9 cellular contexts compared by ENCODE assay signal in genomic region chr17:70767102-70767701, GRCh38.
A peak's percentile ranks its signal among the peaks of the same experiment; 100 is the strongest.
DNase-seq lines count a peak whose midpoint lies in the region; ATAC-seq and TF ChIP-seq lines count a peak whose summit lies in the region.
"Had no signal": no experiment of that assay in that cellular context is flagged by ENCODE, and none has a peak within 500 bp of the region (broad histone marks: within the 10 kb centered on the region; RNA-seq: fewer than 3 reads in every experiment).

No MANE protein-coding gene starts in this region.

- WGBS in neuronal stem cell (ENCODE audit: extremely low coverage in 2 of 2, insufficient read length in 2 of 2, insufficient replicate concordance in 1 of 2), 2 donors: no CpG with 5 or more reads among the region's 2 CpGs

- H2BK120ac ChIP-seq in neuronal stem cell (ENCODE audit: low read depth, low read length): no peak overlapping the region

- no peak overlapping the region for H2BK5ac ChIP-seq in neuronal stem cell (ENCODE audit: low read length)

- no peak overlapping the region for H4K8ac ChIP-seq in neuronal stem cell (ENCODE audit: low read depth, low read length)

- H3K4me1 Mint-ChIP-seq in activated CD4-positive, alpha-beta T cell treated with anti-CD3 and anti-CD28 coated beads, Interleukin-2, amount 10 ng/mL, durations not matched to agents 7 days and 5 days: no peaks in the 10 kb centered on the region
- H3K4me1 Mint-ChIP-seq: activated naive CD4-positive, alpha-beta T cell treated with anti-CD3 and anti-CD28 coated beads, Interleukin-2, amount 50 U/mL, for 24 hours had no signal

- TF ChIP-seq CTCF in cardiac muscle cell (IDR thresholded peaks at IDR 0.05; ENCODE audit: low read depth, low read length): peak; percentile 72
- TF ChIP-seq CTCF in dorsolateral prefrontal cortex (IDR thresholded peaks at IDR 0.05 in 54 of 56, conservative IDR thresholded peaks at IDR 0.05 in 2 of 56; ENCODE audit: low read depth in 1 of 56, partially characterized antibody in 56 of 56): peak; percentile 64 to 90 (median 83)

- H3K4ac ChIP-seq in neuronal stem cell (ENCODE audit: low read length): no peak overlapping the region

- H3K9ac ChIP-seq in neuronal stem cell (ENCODE audit: low read depth, low read length, poor library complexity): no peak overlapping the region

- H3K9me3 Mint-ChIP-seq in activated CD4-positive, alpha-beta T cell treated with anti-CD3 and anti-CD28 coated beads, Interleukin-2, amount 10 ng/mL, durations not matched to agents 7 days and 5 days: no peaks in the 10 kb centered on the region
- H3K9me3 Mint-ChIP-seq: activated naive CD4-positive, alpha-beta T cell treated with anti-CD3 and anti-CD28 coated beads, Interleukin-2, amount 50 U/mL, for 24 hours had no signal

- no peaks in the 10 kb centered on the region for H3K27me3 ChIP-seq in cardiac muscle cell
- no peaks in the 10 kb centered on the region for H3K27me3 ChIP-seq in dorsolateral prefrontal cortex
- no peaks in the 10 kb centered on the region for H3K27me3 ChIP-seq in neuronal stem cell (ENCODE audit: control insufficient read depth in 3 of 3, insufficient read depth in 3 of 3, low read depth in 1 of 3, low read length in 3 of 3)

- no peak overlapping the region for H3K23ac ChIP-seq in neuronal stem cell (ENCODE audit: low read depth, low read length, poor library complexity)

- H3K14ac ChIP-seq in neuronal stem cell (ENCODE audit: low read length): no peak overlapping the region

- H3K4me1 ChIP-seq in cardiac muscle cell (ENCODE audit: low read depth): no peaks in the 10 kb centered on the region
- H3K4me1 ChIP-seq in neuronal stem cell (ENCODE audit: control insufficient read depth in 2 of 2, insufficient read depth in 1 of 2, low read depth in 1 of 2, low read length in 2 of 2): peaks cover 2 to 24% of the 10 kb centered on the region in 2 donors

- POLR2A ChIA-PET in activated CD4-positive, alpha-beta T cell treated with anti-CD3 and anti-CD28 coated beads, Interleukin-2, amount 10 ng/mL, durations not matched to agents 7 days and 5 days (lab: Charles Lee): no interaction called here

- H3K27ac ChIP-seq in cardiac muscle cell (no peak overlapping the region), dorsolateral prefrontal cortex (no peak overlapping the region), neuronal stem cell (replicated peaks; ENCODE audit: low read length) (no peak overlapping the region)

- H2BK12ac ChIP-seq in neuronal stem cell (ENCODE audit: low read length): no peak overlapping the region

- no peak overlapping the region for H2AK5ac ChIP-seq in neuronal stem cell (ENCODE audit: low read depth, low read length)

- intact Hi-C loops in Right ventricle myocardium superior (cut with DNase I) (no loop called here), dorsolateral prefrontal cortex (cut with DNase I) (loop anchor here (5.0 kb wide), 1 partner anchor 1775 kb away; no protein-coding TSS in a partner anchor)

- no peaks in the 10 kb centered on the region for H3K79me1 ChIP-seq in neuronal stem cell (ENCODE audit: low read depth, low read length)

- no peak overlapping the region for H2BK15ac ChIP-seq in neuronal stem cell (ENCODE audit: low read length)

- H3K9me3 ChIP-seq in cardiac muscle cell (ENCODE audit: low read depth) (no peaks in the 10 kb centered on the region), neuronal stem cell (replicated peaks in 1 of 2; ENCODE audit: control insufficient read depth in 2 of 2, insufficient read depth in 1 of 2, low read depth in 1 of 2, low read length in 2 of 2) (no peaks in the 10 kb centered on the region)

- H3K36me3 ChIP-seq in cardiac muscle cell (no peaks in the 10 kb centered on the region), neuronal stem cell (replicated peaks in 1 of 2; ENCODE audit: control insufficient read depth in 2 of 2, insufficient read depth in 2 of 2, low read length in 2 of 2) (no peaks in the 10 kb centered on the region)

- CTCF ChIA-PET in activated CD4-positive, alpha-beta T cell treated with anti-CD3 and anti-CD28 coated beads, Interleukin-2, amount 10 ng/mL, durations not matched to agents 7 days and 5 days (lab: Charles Lee): no interaction called here

- H3K36me3 Mint-ChIP-seq in activated CD4-positive, alpha-beta T cell treated with anti-CD3 and anti-CD28 coated beads, Interleukin-2, amount 10 ng/mL, durations not matched to agents 7 days and 5 days (ENCODE audit: low read depth): no peaks in the 10 kb centered on the region
- H3K36me3 Mint-ChIP-seq: activated naive CD4-positive, alpha-beta T cell treated with anti-CD3 and anti-CD28 coated beads, Interleukin-2, amount 50 U/mL, for 24 hours had no signal

- no peak overlapping the region for H2AFZ ChIP-seq in neuronal stem cell (ENCODE audit: low read length)

- no peak overlapping the region for H3K4me2 ChIP-seq in neuronal stem cell (ENCODE audit: insufficient read depth, low read length, poor library complexity, severe bottlenecking)

- H3K27ac Mint-ChIP-seq in activated CD4-positive, alpha-beta T cell treated with anti-CD3 and anti-CD28 coated beads, Interleukin-2, amount 10 ng/mL, durations not matched to agents 7 days and 5 days: no peak overlapping the region
- H3K27ac Mint-ChIP-seq: activated naive CD4-positive, alpha-beta T cell treated with anti-CD3 and anti-CD28 coated beads, Interleukin-2, amount 50 U/mL, for 24 hours had no signal

- no peak overlapping the region for H4K91ac ChIP-seq in neuronal stem cell (ENCODE audit: low read depth, low read length, poor library complexity)

- DNase-seq in cardiac muscle cell (ENCODE audit: low read depth in 1 of 2, low spot score in 1 of 2) (peak; percentile 44 to 72), Right ventricle myocardium superior (no peak), NCI-H2227 treated with DMSO at 0.1 percent for 48 hours (lab: John Stamatoyannopoulos, UW) (peak; percentile 40), dorsolateral prefrontal cortex (no peak), neuronal stem cell (ENCODE audit: low spot score) (peak; percentile 12), ureter (ENCODE audit: low spot score) (no peak)
- DNase-seq in activated CD4-positive, alpha-beta T cell treated with anti-CD3 and anti-CD28 coated beads, Interleukin-2, amount 10 ng/mL, durations not matched to agents 7 days and 5 days: no peak

- H3K4me3 ChIP-seq in cardiac muscle cell: no peak overlapping the region
- no peak overlapping the region for H3K4me3 ChIP-seq in dorsolateral prefrontal cortex
- no peak overlapping the region for H3K4me3 ChIP-seq in neuronal stem cell (ENCODE audit: low read length in 2 of 2)

- H3K27me3 Mint-ChIP-seq in activated CD4-positive, alpha-beta T cell treated with anti-CD3 and anti-CD28 coated beads, Interleukin-2, amount 10 ng/mL, durations not matched to agents 7 days and 5 days: no peaks in the 10 kb centered on the region
- H3K27me3 Mint-ChIP-seq: activated naive CD4-positive, alpha-beta T cell treated with anti-CD3 and anti-CD28 coated beads, Interleukin-2, amount 50 U/mL, for 24 hours had no signal

- no peak overlapping the region for H3K18ac ChIP-seq in neuronal stem cell (ENCODE audit: low read length)

- ATAC-seq in Right ventricle myocardium superior (ENCODE audit: poor library complexity): no peak
- no peak for ATAC-seq in GM21723 (IDR thresholded peaks at IDR 0.05; ENCODE audit: unreplicated experiment)

- H3K4me3 Mint-ChIP-seq in activated CD4-positive, alpha-beta T cell treated with anti-CD3 and anti-CD28 coated beads, Interleukin-2, amount 10 ng/mL, durations not matched to agents 7 days and 5 days: no peak overlapping the region
- H3K4me3 Mint-ChIP-seq: activated naive CD4-positive, alpha-beta T cell treated with anti-CD3 and anti-CD28 coated beads, Interleukin-2, amount 50 U/mL, for 24 hours had no signal

Comparison
In these comparisons a context has a peak if more than half of its experiments do, and no peak if none do; other contexts are left out.
1. DNase-seq: peak in cardiac muscle cell (2 of 2), NCI-H2227 treated with DMSO at 0.1 percent for 48 hours (single experiment) and neuronal stem cell (single experiment); none in Right ventricle myocardium superior (single experiment), dorsolateral prefrontal cortex (0 of 10), activated CD4-positive, alpha-beta T cell treated with anti-CD3 and anti-CD28 coated beads, Interleukin-2, amount 10 ng/mL, durations not matched to agents 7 days and 5 days (single experiment) and ureter (single experiment).